Comparison of ENCODE assay signal across 2 cellular contexts in the genomic region with DNA sequence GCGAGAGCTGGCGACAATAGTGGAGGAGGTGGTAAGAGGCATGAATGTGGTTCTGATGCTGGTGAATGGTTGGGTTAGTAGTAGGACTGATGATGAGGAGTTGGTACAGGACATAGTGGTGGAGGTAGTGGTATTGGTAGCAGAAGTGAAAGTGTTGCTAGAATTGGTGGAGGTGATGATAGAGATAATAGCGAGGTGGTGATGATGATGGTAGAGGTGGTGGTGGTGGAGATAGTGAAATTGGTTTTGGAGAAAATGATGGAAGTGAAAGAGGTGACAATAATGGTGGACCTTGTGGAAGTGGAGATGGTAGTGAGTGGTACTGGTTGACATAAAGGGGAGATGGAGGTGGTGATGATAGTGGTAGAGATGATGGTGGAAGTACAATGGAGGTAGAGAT.
TF ChIP-seq lines count a peak whose summit lies in the region.

No MANE protein-coding gene starts in this region.

TF ChIP-seq in HEK293, 187 proteins besides CTCF, POLR2A, EP300 and RAD21 (continued from another document):
- TF ChIP-seq, protein P1, sequence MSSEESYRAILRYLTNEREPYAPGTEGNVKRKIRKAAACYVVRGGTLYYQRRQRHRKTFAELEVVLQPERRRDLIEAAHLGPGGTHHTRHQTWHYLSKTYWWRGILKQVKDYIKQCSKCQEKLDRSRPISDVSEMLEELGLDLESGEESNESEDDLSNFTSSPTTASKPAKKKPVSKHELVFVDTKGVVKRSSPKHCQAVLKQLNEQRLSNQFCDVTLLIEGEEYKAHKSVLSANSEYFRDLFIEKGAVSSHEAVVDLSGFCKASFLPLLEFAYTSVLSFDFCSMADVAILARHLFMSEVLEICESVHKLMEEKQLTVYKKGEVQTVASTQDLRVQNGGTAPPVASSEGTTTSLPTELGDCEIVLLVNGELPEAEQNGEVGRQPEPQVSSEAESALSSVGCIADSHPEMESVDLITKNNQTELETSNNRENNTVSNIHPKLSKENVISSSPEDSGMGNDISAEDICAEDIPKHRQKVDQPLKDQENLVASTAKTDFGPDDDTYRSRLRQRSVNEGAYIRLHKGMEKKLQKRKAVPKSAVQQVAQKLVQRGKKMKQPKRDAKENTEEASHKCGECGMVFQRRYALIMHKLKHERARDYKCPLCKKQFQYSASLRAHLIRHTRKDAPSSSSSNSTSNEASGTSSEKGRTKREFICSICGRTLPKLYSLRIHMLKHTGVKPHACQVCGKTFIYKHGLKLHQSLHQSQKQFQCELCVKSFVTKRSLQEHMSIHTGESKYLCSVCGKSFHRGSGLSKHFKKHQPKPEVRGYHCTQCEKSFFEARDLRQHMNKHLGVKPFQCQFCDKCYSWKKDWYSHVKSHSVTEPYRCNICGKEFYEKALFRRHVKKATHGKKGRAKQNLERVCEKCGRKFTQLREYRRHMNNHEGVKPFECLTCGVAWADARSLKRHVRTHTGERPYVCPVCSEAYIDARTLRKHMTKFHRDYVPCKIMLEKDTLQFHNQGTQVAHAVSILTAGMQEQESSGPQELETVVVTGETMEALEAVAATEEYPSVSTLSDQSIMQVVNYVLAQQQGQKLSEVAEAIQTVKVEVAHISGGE (tag by site-specific recombination; conservative IDR thresholded peaks at IDR 0.05; ENCODE audit: low read depth) = no peak
- TF ChIP-seq ZBTB7A (tag by site-specific recombination; IDR thresholded peaks at IDR 0.05; ENCODE audit: low read depth) = no peak
- TF ChIP-seq ZBTB1 (tag by site-specific recombination; IDR thresholded peaks at IDR 0.05) = no peak
- TF ChIP-seq PRDM1 (tag by site-specific recombination; IDR thresholded peaks at IDR 0.05) = peak; percentile 18; the same call in 1 of the 2 replicates

TF ChIP-seq in GM12878, 131 proteins besides CTCF, POLR2A, EP300 and RAD21 (continued from another document):
- TF ChIP-seq E4F1 (IDR thresholded peaks at IDR 0.05; ENCODE audit: borderline replicate concordance, partially characterized antibody) = peak; percentile 20
- TF ChIP-seq HDGF (IDR thresholded peaks at IDR 0.05) = 0 out of 2 replicates have a peak, but pooled peaks have one; percentile 25
- no peak for TF ChIP-seq USF2 (IDR thresholded peaks at IDR 0.05; ENCODE audit: borderline replicate concordance, low read depth, low read length)
- TF ChIP-seq, protein P2, sequence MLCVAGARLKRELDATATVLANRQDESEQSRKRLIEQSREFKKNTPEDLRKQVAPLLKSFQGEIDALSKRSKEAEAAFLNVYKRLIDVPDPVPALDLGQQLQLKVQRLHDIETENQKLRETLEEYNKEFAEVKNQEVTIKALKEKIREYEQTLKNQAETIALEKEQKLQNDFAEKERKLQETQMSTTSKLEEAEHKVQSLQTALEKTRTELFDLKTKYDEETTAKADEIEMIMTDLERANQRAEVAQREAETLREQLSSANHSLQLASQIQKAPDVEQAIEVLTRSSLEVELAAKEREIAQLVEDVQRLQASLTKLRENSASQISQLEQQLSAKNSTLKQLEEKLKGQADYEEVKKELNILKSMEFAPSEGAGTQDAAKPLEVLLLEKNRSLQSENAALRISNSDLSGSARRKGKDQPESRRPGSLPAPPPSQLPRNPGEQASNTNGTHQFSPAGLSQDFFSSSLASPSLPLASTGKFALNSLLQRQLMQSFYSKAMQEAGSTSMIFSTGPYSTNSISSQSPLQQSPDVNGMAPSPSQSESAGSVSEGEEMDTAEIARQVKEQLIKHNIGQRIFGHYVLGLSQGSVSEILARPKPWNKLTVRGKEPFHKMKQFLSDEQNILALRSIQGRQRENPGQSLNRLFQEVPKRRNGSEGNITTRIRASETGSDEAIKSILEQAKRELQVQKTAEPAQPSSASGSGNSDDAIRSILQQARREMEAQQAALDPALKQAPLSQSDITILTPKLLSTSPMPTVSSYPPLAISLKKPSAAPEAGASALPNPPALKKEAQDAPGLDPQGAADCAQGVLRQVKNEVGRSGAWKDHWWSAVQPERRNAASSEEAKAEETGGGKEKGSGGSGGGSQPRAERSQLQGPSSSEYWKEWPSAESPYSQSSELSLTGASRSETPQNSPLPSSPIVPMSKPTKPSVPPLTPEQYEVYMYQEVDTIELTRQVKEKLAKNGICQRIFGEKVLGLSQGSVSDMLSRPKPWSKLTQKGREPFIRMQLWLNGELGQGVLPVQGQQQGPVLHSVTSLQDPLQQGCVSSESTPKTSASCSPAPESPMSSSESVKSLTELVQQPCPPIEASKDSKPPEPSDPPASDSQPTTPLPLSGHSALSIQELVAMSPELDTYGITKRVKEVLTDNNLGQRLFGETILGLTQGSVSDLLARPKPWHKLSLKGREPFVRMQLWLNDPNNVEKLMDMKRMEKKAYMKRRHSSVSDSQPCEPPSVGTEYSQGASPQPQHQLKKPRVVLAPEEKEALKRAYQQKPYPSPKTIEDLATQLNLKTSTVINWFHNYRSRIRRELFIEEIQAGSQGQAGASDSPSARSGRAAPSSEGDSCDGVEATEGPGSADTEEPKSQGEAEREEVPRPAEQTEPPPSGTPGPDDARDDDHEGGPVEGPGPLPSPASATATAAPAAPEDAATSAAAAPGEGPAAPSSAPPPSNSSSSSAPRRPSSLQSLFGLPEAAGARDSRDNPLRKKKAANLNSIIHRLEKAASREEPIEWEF (IDR thresholded peaks at IDR 0.05; ENCODE audit: insufficient replicate concordance, low read depth, low read length) = no peak
- TF ChIP-seq TBL1XR1 (IDR thresholded peaks at IDR 0.05; ENCODE audit: low read depth, low read length) = no peak
